Comparison of ENCODE assay signal across 19 cellular contexts in the genomic region with DNA sequence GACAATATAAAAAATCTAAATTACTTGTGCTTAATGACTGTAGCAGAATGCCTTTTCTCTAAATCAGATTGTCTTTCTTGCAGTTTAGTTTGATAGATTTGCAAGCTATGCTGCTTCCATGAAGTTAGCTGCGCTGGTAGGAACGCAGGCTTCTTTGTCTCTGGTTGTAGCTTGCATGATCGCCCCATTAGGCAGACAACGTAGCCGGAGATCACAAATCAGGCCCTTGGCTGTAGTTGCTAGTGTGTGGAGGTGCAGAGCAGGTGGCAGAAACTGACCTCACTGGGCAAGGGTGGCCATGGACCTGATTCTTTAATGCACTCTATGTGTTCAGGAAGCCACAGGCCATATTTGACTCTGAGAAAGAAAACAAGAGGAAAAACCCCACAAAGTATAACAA. TPM values are rescaled to one million over a fixed set of nuclear protein-coding genes. Genes with fewer than 3 reads are reported as not detected.
DNase-seq lines count a peak whose midpoint lies in the region; TF ChIP-seq lines count a peak whose summit lies in the region.
"Had no signal": no experiment of that assay in that cellular context is flagged by ENCODE, and none has a peak within 500 bp of the region (broad histone marks: within the 10 kb centered on the region; RNA-seq: fewer than 3 reads in every experiment).

No MANE protein-coding gene starts in this region.

- TF ChIP-seq POLR2A in spleen (IDR thresholded peaks at IDR 0.05), result no peak

- no peaks in the 10 kb centered on the region for H3K27me3 Mint-ChIP-seq in osteocyte (ENCODE audit: unreplicated experiment)
- H3K27me3 Mint-ChIP-seq in activated T-helper 1 cell treated with anti-CD3 and anti-CD28 coated beads, Interleukin-12 subunit alpha, Interleukin-12 subunit beta, Interleukin-2, Interleukin-4 antibody, amounts not matched to agents 30 ng/mL and 10 ng/mL and 1 ng/mL, durations not matched to agents 14 hours and 24 hours and 36 hours (ENCODE audit: insufficient read depth), result peaks cover 72% of the 10 kb centered on the region

- H3K4me3 ChIP-seq in brain microvascular endothelial cell (ENCODE audit: low read depth, low read length) (peak overlapping the region; percentile 16), spleen (no peak overlapping the region)
- H3K4me3 ChIP-seq: HAP-1, SJSA1 had no signal

- peak overlapping the region; percentile 57 for H3K27ac Mint-ChIP-seq in osteocyte (ENCODE audit: unreplicated experiment)
- no peak overlapping the region for H3K27ac Mint-ChIP-seq in activated T-helper 1 cell treated with anti-CD3 and anti-CD28 coated beads, Interleukin-12 subunit alpha, Interleukin-12 subunit beta, Interleukin-2, Interleukin-4 antibody, amounts not matched to agents 30 ng/mL and 10 ng/mL and 1 ng/mL, durations not matched to agents 14 hours and 24 hours and 36 hours
- H3K27ac Mint-ChIP-seq: CD8-positive, alpha-beta T cell had no signal

- peak overlapping the region; percentile 11 for H3K4me3 Mint-ChIP-seq in osteocyte (ENCODE audit: unreplicated experiment)
- no peak overlapping the region for H3K4me3 Mint-ChIP-seq in activated T-helper 1 cell treated with anti-CD3 and anti-CD28 coated beads, Interleukin-12 subunit alpha, Interleukin-12 subunit beta, Interleukin-2, Interleukin-4 antibody, amounts not matched to agents 30 ng/mL and 10 ng/mL and 1 ng/mL, durations not matched to agents 14 hours and 24 hours and 36 hours
- H3K4me3 Mint-ChIP-seq: CD8-positive, alpha-beta T cell had no signal

- H3K36me3 ChIP-seq in brain microvascular endothelial cell (replicated peaks) (peaks cover 6% of the 10 kb centered on the region), spleen (no peaks in the 10 kb centered on the region)
- H3K36me3 ChIP-seq: HAP-1 had no signal

- H3K9me3 ChIP-seq in spleen, result peaks cover 0 to 18% (median 0%) of the 10 kb centered on the region in 8 donors
- H3K9me3 ChIP-seq: HAP-1, SJSA1 had no signal

- intact Hi-C loops in spleen (cut with DNase I; ENCODE audit: low total_unique reads), result no loop called here
- intact Hi-C loops in activated T-helper 1 cell treated with anti-CD3 and anti-CD28 coated beads, Interleukin-12 subunit alpha, Interleukin-12 subunit beta, Interleukin-2, Interleukin-4 antibody, amounts not matched to agents 30 ng/mL and 10 ng/mL and 1 ng/mL, durations not matched to agents 14 hours and 24 hours and 36 hours (cut with micrococcal nuclease), result loop anchor here (2.0 kb wide), 1 partner anchor 59 kb away; no protein-coding TSS in a partner anchor

- peaks cover 57% of the 10 kb centered on the region for H3K4me1 Mint-ChIP-seq in osteocyte (ENCODE audit: unreplicated experiment)
- H3K4me1 Mint-ChIP-seq in activated T-helper 1 cell treated with anti-CD3 and anti-CD28 coated beads, Interleukin-12 subunit alpha, Interleukin-12 subunit beta, Interleukin-2, Interleukin-4 antibody, amounts not matched to agents 30 ng/mL and 10 ng/mL and 1 ng/mL, durations not matched to agents 14 hours and 24 hours and 36 hours (ENCODE audit: low read depth), result peaks cover 6% of the 10 kb centered on the region

- in situ Hi-C loops in brain microvascular endothelial cell (cut with HindIII; ENCODE audit: low pct_ligation_motif_present, low sequenced_read_pairs) (loop anchor here (25.0 kb wide), 1 partner anchor 672 kb away; no protein-coding TSS in a partner anchor), KBM-7 (cut with MboI; ENCODE audit: low pct_unique_long_range_greater_than_20kb, low sequenced_read_pairs) (no loop called here)

- H3K4me1 ChIP-seq in spleen, result peaks cover 16 to 45% (median 38%) of the 10 kb centered on the region in 6 donors
- H3K4me1 ChIP-seq: HAP-1, SJSA1 had no signal

- H3K9me3 Mint-ChIP-seq in osteocyte (ENCODE audit: unreplicated experiment), result no peaks in the 10 kb centered on the region
- peaks cover 4% of the 10 kb centered on the region for H3K9me3 Mint-ChIP-seq in activated T-helper 1 cell treated with anti-CD3 and anti-CD28 coated beads, Interleukin-12 subunit alpha, Interleukin-12 subunit beta, Interleukin-2, Interleukin-4 antibody, amounts not matched to agents 30 ng/mL and 10 ng/mL and 1 ng/mL, durations not matched to agents 14 hours and 24 hours and 36 hours

- TF ChIP-seq CTCF in GM20000 (IDR thresholded peaks at IDR 0.05; ENCODE audit: extremely low read depth, missing control alignments) (no peak), brain microvascular endothelial cell (IDR thresholded peaks at IDR 0.05; ENCODE audit: low read depth, low read length, missing control alignments) (no peak), osteocyte (IDR thresholded peaks at IDR 0.05) (no peak), spleen (IDR thresholded peaks at IDR 0.05 in 8 of 11, conservative IDR thresholded peaks at IDR 0.05 in 3 of 11) (no peak)

- H3K27me3 ChIP-seq in brain microvascular endothelial cell (replicated peaks) (no peaks in the 10 kb centered on the region), layer of hippocampus (ENCODE audit: control insufficient read depth, insufficient read depth, low read length) (no peaks in the 10 kb centered on the region), spleen (replicated peaks in 1 of 7) (peaks cover 23 to 100% (median 96%) of the 10 kb centered on the region in 7 donors)
- H3K27me3 ChIP-seq: SJSA1 had no signal

- 9 to 15% (median 12%) methylated on average over 5 of the region's 5 CpGs for WGBS in spleen, 5 donors

- peak; percentile 12 for DNase-seq in GM20000 (ENCODE audit: low spot score)
- DNase-seq in brain microvascular endothelial cell, result peak; percentile 12
- DNase-seq in osteocyte (ENCODE audit: extremely low spot score, unreplicated experiment), result no peak
- DNase-seq in KBM-7, result no peak
- DNase-seq in spleen, result no peak
- DNase-seq in activated T-helper 1 cell treated with anti-CD3 and anti-CD28 coated beads, Interleukin-12 subunit alpha, Interleukin-12 subunit beta, Interleukin-2, Interleukin-4 antibody, amounts not matched to agents 30 ng/mL and 10 ng/mL and 1 ng/mL, durations not matched to agents 14 hours and 24 hours and 36 hours (ENCODE audit: low spot score), result no peak
- DNase-seq in HuH-7 (ENCODE audit: low spot score), result no peak
- DNase-seq: CD8-positive, alpha-beta T cell; IMR-90; MV-4-11; NCI-H1436; NCI-H2081; NCI-H2227 treated with DMSO at 0.1 percent for 48 hours; NCI-H526; RPMI8226 had no signal

- peaks cover 50% of the 10 kb centered on the region for H3K36me3 Mint-ChIP-seq in osteocyte (ENCODE audit: unreplicated experiment)
- peaks cover 2% of the 10 kb centered on the region for H3K36me3 Mint-ChIP-seq in activated T-helper 1 cell treated with anti-CD3 and anti-CD28 coated beads, Interleukin-12 subunit alpha, Interleukin-12 subunit beta, Interleukin-2, Interleukin-4 antibody, amounts not matched to agents 30 ng/mL and 10 ng/mL and 1 ng/mL, durations not matched to agents 14 hours and 24 hours and 36 hours (ENCODE audit: low read depth)
- H3K36me3 Mint-ChIP-seq: CD8-positive, alpha-beta T cell had no signal

- H3K27ac ChIP-seq in brain microvascular endothelial cell (no peak overlapping the region), layer of hippocampus (ENCODE audit: low read depth, low read length) (peak overlapping the region; percentile 9), spleen (no peak overlapping the region)
- H3K27ac ChIP-seq: SJSA1 had no signal

RNA-seq across cellular contexts. Expression of a gene that starts 6.2 kb away (rescaled TPM):
- 89.9 and 96.9 TPM in 2 replicates for total RNA-seq in osteocyte
- not detected for total RNA-seq in spleen
- polyA plus RNA-seq in spleen, result not detected
- total RNA-seq in activated T-helper 1 cell treated with anti-CD3 and anti-CD28 coated beads, Interleukin-12 subunit alpha, Interleukin-12 subunit beta, Interleukin-2, Interleukin-4 antibody, amounts not matched to agents 30 ng/mL and 10 ng/mL and 1 ng/mL, durations not matched to agents 14 hours and 24 hours and 36 hours, result not detected in 2 replicates
- total RNA-seq: CD8-positive, alpha-beta T cell; IMR-90; OCI-LY7 had no signal
- polyA plus RNA-seq: IMR-90 had no signal

RNA-seq across cellular contexts. Expression of a gene that starts 9.0 kb away (rescaled TPM):
- total RNA-seq in osteocyte, result 8.6 and 8.8 TPM in 2 replicates
- total RNA-seq in spleen, result not detected
- polyA plus RNA-seq in spleen, result not detected
- total RNA-seq in activated T-helper 1 cell treated with anti-CD3 and anti-CD28 coated beads, Interleukin-12 subunit alpha, Interleukin-12 subunit beta, Interleukin-2, Interleukin-4 antibody, amounts not matched to agents 30 ng/mL and 10 ng/mL and 1 ng/mL, durations not matched to agents 14 hours and 24 hours and 36 hours, result not detected in 2 replicates
- total RNA-seq: CD8-positive, alpha-beta T cell; IMR-90; OCI-LY7 had no signal
- polyA plus RNA-seq: IMR-90 had no signal

Comparison
In these comparisons a context has a peak if more than half of its experiments do, and no peak if none do; other contexts are left out.
1. DNase-seq: peak in GM20000 (single experiment) and brain microvascular endothelial cell (single experiment); none in osteocyte (single experiment), KBM-7 (single experiment), spleen (single experiment), activated T-helper 1 cell treated with anti-CD3 and anti-CD28 coated beads, Interleukin-12 subunit alpha, Interleukin-12 subunit beta, Interleukin-2, Interleukin-4 antibody, amounts not matched to agents 30 ng/mL and 10 ng/mL and 1 ng/mL, durations not matched to agents 14 hours and 24 hours and 36 hours (single experiment) and HuH-7 (single experiment).
2. RNA of a gene that starts 6.2 kb away (total RNA-seq): 89.9 to 96.9 TPM in osteocyte; not detected in spleen and not detected in activated T-helper 1 cell treated with anti-CD3 and anti-CD28 coated beads, Interleukin-12 subunit alpha, Interleukin-12 subunit beta, Interleukin-2, Interleukin-4 antibody, amounts not matched to agents 30 ng/mL and 10 ng/mL and 1 ng/mL, durations not matched to agents 14 hours and 24 hours and 36 hours; every median in the first group is over 10 times any median in the second.